ENCODE assay signal across 1 cellular context in the genomic region with DNA sequence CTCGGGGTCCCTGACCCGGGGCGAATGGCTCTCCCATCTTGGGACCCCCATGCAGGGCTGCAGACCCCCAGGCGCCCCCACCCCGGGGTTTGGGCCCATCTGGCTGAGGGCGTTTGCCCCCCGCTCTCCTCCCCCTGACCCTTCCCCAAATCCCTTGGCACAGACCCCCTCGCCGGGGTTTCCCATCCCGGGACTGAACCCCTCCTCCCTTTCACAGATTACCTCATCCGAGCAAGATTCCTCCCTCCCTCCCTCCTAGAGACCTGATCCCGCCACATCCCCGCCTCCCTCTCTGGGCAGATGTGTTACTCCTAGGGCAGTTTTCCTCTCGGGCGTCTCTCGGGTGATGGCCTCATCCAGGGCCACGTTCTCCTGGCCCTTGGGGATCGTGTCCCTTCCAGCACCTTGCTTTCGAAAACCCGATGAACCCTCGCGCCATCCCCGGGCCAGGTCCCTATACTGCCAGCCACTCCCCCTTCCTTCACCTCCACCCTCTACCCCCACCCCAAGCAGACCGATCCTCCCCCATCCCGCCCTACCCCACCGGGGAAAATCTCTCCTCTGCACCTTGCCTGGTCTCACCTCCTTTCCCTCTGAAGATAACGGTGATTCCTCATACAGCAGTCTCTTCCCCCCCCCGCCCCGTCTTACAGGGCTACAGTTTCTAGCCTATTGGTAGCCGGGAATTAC.
A peak's percentile ranks its signal among the peaks of the same experiment; 100 is the strongest.
TF ChIP-seq lines count a peak whose summit lies in the region.

No MANE protein-coding gene starts in this region.

TF ChIP-seq in neural cell, 6 proteins besides CTCF, POLR2A, EP300 and RAD21 (continued from another document):
- TF ChIP-seq, protein P1, sequence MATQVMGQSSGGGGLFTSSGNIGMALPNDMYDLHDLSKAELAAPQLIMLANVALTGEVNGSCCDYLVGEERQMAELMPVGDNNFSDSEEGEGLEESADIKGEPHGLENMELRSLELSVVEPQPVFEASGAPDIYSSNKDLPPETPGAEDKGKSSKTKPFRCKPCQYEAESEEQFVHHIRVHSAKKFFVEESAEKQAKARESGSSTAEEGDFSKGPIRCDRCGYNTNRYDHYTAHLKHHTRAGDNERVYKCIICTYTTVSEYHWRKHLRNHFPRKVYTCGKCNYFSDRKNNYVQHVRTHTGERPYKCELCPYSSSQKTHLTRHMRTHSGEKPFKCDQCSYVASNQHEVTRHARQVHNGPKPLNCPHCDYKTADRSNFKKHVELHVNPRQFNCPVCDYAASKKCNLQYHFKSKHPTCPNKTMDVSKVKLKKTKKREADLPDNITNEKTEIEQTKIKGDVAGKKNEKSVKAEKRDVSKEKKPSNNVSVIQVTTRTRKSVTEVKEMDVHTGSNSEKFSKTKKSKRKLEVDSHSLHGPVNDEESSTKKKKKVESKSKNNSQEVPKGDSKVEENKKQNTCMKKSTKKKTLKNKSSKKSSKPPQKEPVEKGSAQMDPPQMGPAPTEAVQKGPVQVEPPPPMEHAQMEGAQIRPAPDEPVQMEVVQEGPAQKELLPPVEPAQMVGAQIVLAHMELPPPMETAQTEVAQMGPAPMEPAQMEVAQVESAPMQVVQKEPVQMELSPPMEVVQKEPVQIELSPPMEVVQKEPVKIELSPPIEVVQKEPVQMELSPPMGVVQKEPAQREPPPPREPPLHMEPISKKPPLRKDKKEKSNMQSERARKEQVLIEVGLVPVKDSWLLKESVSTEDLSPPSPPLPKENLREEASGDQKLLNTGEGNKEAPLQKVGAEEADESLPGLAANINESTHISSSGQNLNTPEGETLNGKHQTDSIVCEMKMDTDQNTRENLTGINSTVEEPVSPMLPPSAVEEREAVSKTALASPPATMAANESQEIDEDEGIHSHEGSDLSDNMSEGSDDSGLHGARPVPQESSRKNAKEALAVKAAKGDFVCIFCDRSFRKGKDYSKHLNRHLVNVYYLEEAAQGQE (IDR thresholded peaks at IDR 0.05; ENCODE audit: borderline replicate concordance), result peak; percentile 40
- TF ChIP-seq SMC3 (conservative IDR thresholded peaks at IDR 0.05; ENCODE audit: poor library complexity) (no peak), POLR2AphosphoS5 (IDR thresholded peaks at IDR 0.05) (peak; percentile 42), TAF1 (IDR thresholded peaks at IDR 0.05; ENCODE audit: low read depth) (peak; percentile 57)
